In genomic region chr12:120725659-120726509, GRCh38 we compare ENCODE assay signal across 8 cellular contexts. TPM values are rescaled to one million over a fixed set of nuclear protein-coding genes. Genes with fewer than 3 reads are reported as not detected.
A peak's percentile ranks its signal among the peaks of the same experiment; 100 is the strongest.
DNase-seq lines count a peak whose midpoint lies in the region; ATAC-seq and TF ChIP-seq lines count a peak whose summit lies in the region.

Gene ACADS, plus strand, starts transcription at chr12:120725826. Its CDS starts 60 bp downstream, at chr12:120725886.

- no peak for TF ChIP-seq CTCF in fibroblast of the aortic adventitia (IDR thresholded peaks at IDR 0.05; ENCODE audit: insufficient read depth, low read length)
- TF ChIP-seq CTCF in nephron (IDR thresholded peaks at IDR 0.05; ENCODE audit: unreplicated experiment in 3 of 3): no peak

- H3K27me3 Mint-ChIP-seq in activated T-helper 17 cell treated with anti-CD3 and anti-CD28 coated beads, Interleukin-2, amount 50 U/mL, for 72 hours: no peaks in the 10 kb centered on the region
- H3K27me3 Mint-ChIP-seq in nephron (ENCODE audit: low read depth): peaks cover 5% of the 10 kb centered on the region

- H3K36me3 Mint-ChIP-seq in activated T-helper 17 cell treated with anti-CD3 and anti-CD28 coated beads, Interleukin-2, amount 50 U/mL, for 72 hours (ENCODE audit: low read depth): peaks cover 66% of the 10 kb centered on the region
- peaks cover 48% of the 10 kb centered on the region for H3K36me3 Mint-ChIP-seq in nephron (ENCODE audit: low read depth)

- DNase-seq in EH (ENCODE audit: low read depth) (peak; percentile 88), Karpas-422 (peak; percentile 95), RPMI8226 (peak; percentile 71), fibroblast of the aortic adventitia (ENCODE audit: low read depth) (peak; percentile 67)
- peak; percentile 95 for DNase-seq in stimulated activated naive CD8-positive, alpha-beta T cell treated with anti-CD3 and anti-CD28 coated beads, Interleukin-15, Interleukin-2, amounts not matched to agents 100 U/mL and 50 U/mL, for 24 hours

- ATAC-seq in GM21786 (IDR thresholded peaks at IDR 0.05; ENCODE audit: unreplicated experiment): peak; percentile 92
- peak; percentile 100 for ATAC-seq in activated T-helper 17 cell treated with anti-CD3 and anti-CD28 coated beads, Interleukin-2, amount 50 U/mL, for 72 hours (replicated peaks)
- ATAC-seq in stimulated activated naive CD8-positive, alpha-beta T cell treated with anti-CD3 and anti-CD28 coated beads, Interleukin-15, Interleukin-2, amounts not matched to agents 100 U/mL and 50 U/mL, for 24 hours: peak; percentile 100

- peaks cover 27% of the 10 kb centered on the region for H3K4me1 ChIP-seq in Karpas-422 (ENCODE audit: low read length)

- no peaks in the 10 kb centered on the region for H3K79me2 ChIP-seq in Karpas-422 (ENCODE audit: low read length)

- peaks cover 23% of the 10 kb centered on the region for H4K20me1 ChIP-seq in Karpas-422 (ENCODE audit: insufficient read depth, low read depth, low read length)

- peaks cover 24% of the 10 kb centered on the region for H3K36me3 ChIP-seq in Karpas-422 (ENCODE audit: insufficient read depth, low read length)

- no peaks in the 10 kb centered on the region for H3K9me3 ChIP-seq in Karpas-422 (ENCODE audit: low read length)

- H3K4me3 Mint-ChIP-seq in activated T-helper 17 cell treated with anti-CD3 and anti-CD28 coated beads, Interleukin-2, amount 50 U/mL, for 72 hours: peak within 1 kb of the TSS; percentile 92
- peak within 1 kb of the TSS; percentile 91 to 96 (median 93) for H3K4me3 Mint-ChIP-seq in nephron

- H2AFZ ChIP-seq in Karpas-422 (ENCODE audit: low read length): peak within 1 kb of the TSS; percentile 51; the same call in 1 of the 2 replicates

- H3K4me3 ChIP-seq in Karpas-422 (ENCODE audit: low read length) (peak within 1 kb of the TSS; percentile 64), fibroblast of the aortic adventitia (ENCODE audit: low read depth, low read length) (peak within 1 kb of the TSS; percentile 73)

- H3K27ac ChIP-seq in Karpas-422 (ENCODE audit: low read length): no peak within 1 kb of the TSS

- H3K27me3 ChIP-seq in Karpas-422 (ENCODE audit: low read length): no peaks in the 10 kb centered on the region

- H3K27ac Mint-ChIP-seq in activated T-helper 17 cell treated with anti-CD3 and anti-CD28 coated beads, Interleukin-2, amount 50 U/mL, for 72 hours: peak within 1 kb of the TSS; percentile 88
- peak within 1 kb of the TSS; percentile 55 to 84 (median 63) for H3K27ac Mint-ChIP-seq in nephron

- no peaks in the 10 kb centered on the region for H3K9me2 ChIP-seq in Karpas-422 (replicated peaks; ENCODE audit: insufficient read depth, low read length)

- peak within 1 kb of the TSS; percentile 67 for H3K9ac ChIP-seq in Karpas-422 (ENCODE audit: low read length)

- H3K9me3 Mint-ChIP-seq in activated T-helper 17 cell treated with anti-CD3 and anti-CD28 coated beads, Interleukin-2, amount 50 U/mL, for 72 hours: no peaks in the 10 kb centered on the region
- H3K9me3 Mint-ChIP-seq in nephron: no peaks in the 10 kb centered on the region

- peaks cover 5% of the 10 kb centered on the region for H3K4me1 Mint-ChIP-seq in activated T-helper 17 cell treated with anti-CD3 and anti-CD28 coated beads, Interleukin-2, amount 50 U/mL, for 72 hours
- H3K4me1 Mint-ChIP-seq in nephron: peaks cover 16% of the 10 kb centered on the region

- H3K4me2 ChIP-seq in Karpas-422 (ENCODE audit: low read depth, low read length, poor library complexity, severe bottlenecking): peak within 1 kb of the TSS; percentile 68

RNA-seq across cellular contexts. Expression of gene ACADS, which starts in this region (rescaled TPM):
- 5.2 and 7.3 TPM in 2 replicates for total RNA-seq in Karpas-422 (2014; rRNA removed; shearing (Covaris generic); ENCODE audit: low replicate concordance)
- 10 to 100 TPM; 13.2 to 16.2 TPM for total RNA-seq in activated T-helper 17 cell treated with anti-CD3 and anti-CD28 coated beads, Interleukin-2, amount 50 U/mL, for 72 hours
- 7.5 and 7.8 TPM in 2 replicates for total RNA-seq in fibroblast of the aortic adventitia (ENCODE audit: low replicate concordance)
